In the genomic region with DNA sequence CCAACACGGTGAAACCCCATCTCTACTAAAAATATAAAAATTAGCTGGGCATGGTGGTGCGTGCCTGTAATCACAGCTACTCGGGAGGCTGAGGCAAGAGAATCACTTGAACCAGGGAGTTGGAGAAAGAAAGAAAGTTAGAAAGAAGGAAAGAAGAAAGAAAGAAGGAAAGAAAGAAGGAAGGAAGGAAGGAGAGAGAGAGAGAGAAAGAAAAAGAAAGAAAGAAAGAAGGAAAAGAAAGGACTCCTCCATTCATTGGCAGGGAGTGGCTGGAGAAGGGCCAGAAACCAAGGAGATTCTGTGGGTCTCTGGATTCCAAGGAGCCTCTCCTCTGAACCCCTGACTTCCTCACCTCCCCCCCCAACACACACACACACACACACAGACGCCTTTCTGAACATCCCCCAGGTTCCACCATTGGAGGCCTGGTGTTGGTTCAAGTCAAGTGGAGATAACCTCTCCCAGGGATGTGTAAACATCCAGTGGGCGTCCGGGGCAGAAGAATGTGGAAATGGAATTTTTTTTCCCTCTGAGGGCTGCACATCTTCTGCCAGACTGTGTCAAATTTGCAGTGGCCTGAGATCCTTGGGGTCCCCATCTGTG, we compare ENCODE assay signal across 1 cellular context.
TF ChIP-seq lines count a peak whose summit lies in the region.

No MANE protein-coding gene starts in this region.

TF ChIP-seq in HepG2, 621 proteins besides CTCF, POLR2A, EP300 and RAD21 (continued from another document):
- TF ChIP-seq HNF4G (IDR thresholded peaks at IDR 0.05; ENCODE audit: borderline replicate concordance, low read depth, low read length) = no peak
- no peak for TF ChIP-seq HNF4G (CRISPR knock-in tag; IDR thresholded peaks at IDR 0.05; ENCODE audit: borderline replicate concordance, low read depth)
- TF ChIP-seq ZNF644 (CRISPR knock-in tag; IDR thresholded peaks at IDR 0.05; ENCODE audit: low read depth) = peak; percentile 60
- 0 out of 2 replicates have a peak, but pooled peaks have one; percentile 46 for TF ChIP-seq FOXA3 (CRISPR knock-in tag; IDR thresholded peaks at IDR 0.05)
- no peak for TF ChIP-seq ZSCAN5A (CRISPR knock-in tag; IDR thresholded peaks at IDR 0.05; ENCODE audit: borderline replicate concordance)
- no peak for TF ChIP-seq ZSCAN9 (CRISPR knock-in tag; IDR thresholded peaks at IDR 0.05; ENCODE audit: borderline replicate concordance)
- no peak for TF ChIP-seq FOXA1 (IDR thresholded peaks at IDR 0.05)
- peak; percentile 63 for TF ChIP-seq FOXA1 (CRISPR knock-in tag; IDR thresholded peaks at IDR 0.05)
- no peak for TF ChIP-seq KDM5B (CRISPR knock-in tag; IDR thresholded peaks at IDR 0.05; ENCODE audit: borderline replicate concordance)
- no peak for TF ChIP-seq ZNF256 (CRISPR knock-in tag; conservative IDR thresholded peaks at IDR 0.05)
- TF ChIP-seq, protein P1, sequence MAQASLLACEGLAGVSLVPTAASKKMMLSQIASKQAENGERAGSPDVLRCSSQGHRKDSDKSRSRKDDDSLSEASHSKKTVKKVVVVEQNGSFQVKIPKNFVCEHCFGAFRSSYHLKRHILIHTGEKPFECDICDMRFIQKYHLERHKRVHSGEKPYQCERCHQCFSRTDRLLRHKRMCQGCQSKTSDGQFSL (CRISPR knock-in tag; IDR thresholded peaks at IDR 0.05) = peak; percentile 19; the same call in 1 of the 2 replicates
- no peak for TF ChIP-seq TP53 (CRISPR knock-in tag; conservative IDR thresholded peaks at IDR 0.05)
- no peak for TF ChIP-seq ZBTB38 (CRISPR knock-in tag; IDR thresholded peaks at IDR 0.05)
- no peak for TF ChIP-seq RFX1 (IDR thresholded peaks at IDR 0.05)
- TF ChIP-seq ZNF768 (CRISPR knock-in tag; IDR thresholded peaks at IDR 0.05) = no peak
TF ChIP-seq in HepG2: peak in this region for 7.
